ENCODE assay signal across 19 cellular contexts in genomic region chr10:29805134-29805691, GRCh38.
DNase-seq lines count a peak whose midpoint lies in the region; ATAC-seq, FAIRE-seq and TF ChIP-seq lines count a peak whose summit lies in the region.
"Had no signal": no experiment of that assay in that cellular context is flagged by ENCODE, and none has a peak within 500 bp of the region (broad histone marks: within the 10 kb centered on the region; RNA-seq: fewer than 3 reads in every experiment).

No MANE protein-coding gene starts in this region.

- H3K9ac ChIP-seq in adipocyte (ENCODE audit: low read length), result peak overlapping the region; percentile 6
- H3K9ac ChIP-seq in parathyroid adenoma, result no peak overlapping the region
- H3K9ac ChIP-seq: GM23248 had no signal

- H3K27ac ChIP-seq in ACC112 (ENCODE audit: low read depth, low read length) (peak overlapping the region; percentile 98), parathyroid adenoma (peak overlapping the region; percentile 79)
- H3K27ac ChIP-seq: colonic mucosa, ovary, upper lobe of right lung had no signal

- no peaks in the 10 kb centered on the region for H3K79me2 ChIP-seq in ACC112 (ENCODE audit: control insufficient read depth, insufficient read depth, low read length, unreplicated experiment)
- no peaks in the 10 kb centered on the region for H3K79me2 ChIP-seq in parathyroid adenoma

- no peaks in the 10 kb centered on the region for H3K27me3 ChIP-seq in ACC112 (ENCODE audit: insufficient read depth, low read length)
- no peaks in the 10 kb centered on the region for H3K27me3 ChIP-seq in adipocyte (replicated peaks; ENCODE audit: control insufficient read depth, insufficient read depth, low read length)
- no peaks in the 10 kb centered on the region for H3K27me3 ChIP-seq in parathyroid adenoma (ENCODE audit: control insufficient read depth, insufficient read depth, low read length)
- H3K27me3 ChIP-seq: colonic mucosa, ovary, upper lobe of right lung had no signal

- H3K4me3 ChIP-seq in ACC112 (ENCODE audit: low read depth, low read length) (no peak overlapping the region), adipocyte (ENCODE audit: low read length) (peak overlapping the region; percentile 2), parathyroid adenoma (ENCODE audit: low read depth, low read length) (no peak overlapping the region)
- H3K4me3 ChIP-seq: colonic mucosa, GM23248, ovary, upper lobe of right lung had no signal

- H2AFZ ChIP-seq in ACC112 (ENCODE audit: low read length, unreplicated experiment), result no peak overlapping the region
- H2AFZ ChIP-seq in parathyroid adenoma, result peak overlapping the region; percentile 17
- H2AFZ ChIP-seq: GM23248 had no signal

- no peak overlapping the region for H3K4me2 ChIP-seq in parathyroid adenoma (ENCODE audit: low read length)

- no peak for ATAC-seq in GM18861 (IDR thresholded peaks at IDR 0.05; ENCODE audit: unreplicated experiment)
- ATAC-seq: stimulated activated memory B cell treated with anti-CD40 and anti-IgM and Interleukin-4, amounts not matched to agents 10 μg/mL and 1 μg/mL and 100 μg/mL, for 72 hours had no signal

- no peaks in the 10 kb centered on the region for H3K9me3 ChIP-seq in adipocyte (ENCODE audit: control insufficient read depth, low read length)
- no peaks in the 10 kb centered on the region for H3K9me3 ChIP-seq in parathyroid adenoma (ENCODE audit: control insufficient read depth, low read length)
- H3K9me3 ChIP-seq: colonic mucosa, ovary, upper lobe of right lung had no signal

- no peaks in the 10 kb centered on the region for H3K36me3 ChIP-seq in ACC112 (ENCODE audit: insufficient read depth, low read length)
- H3K36me3 ChIP-seq in adipocyte (ENCODE audit: control insufficient read depth, insufficient read depth, low read length, severe bottlenecking), result no peaks in the 10 kb centered on the region
- no peaks in the 10 kb centered on the region for H3K36me3 ChIP-seq in parathyroid adenoma (ENCODE audit: control insufficient read depth, insufficient read depth, low read length)
- H3K36me3 ChIP-seq: colonic mucosa, ovary, upper lobe of right lung had no signal

- peaks cover 54% of the 10 kb centered on the region for H3K4me1 ChIP-seq in ACC112 (ENCODE audit: control insufficient read depth, insufficient read depth, low read length, unreplicated experiment)
- H3K4me1 ChIP-seq in adipocyte (ENCODE audit: control insufficient read depth, insufficient read depth, low read length), result peaks cover 46% of the 10 kb centered on the region
- peaks cover 52% of the 10 kb centered on the region for H3K4me1 ChIP-seq in parathyroid adenoma

- no peak for TF ChIP-seq CTCF in parathyroid adenoma (IDR thresholded peaks at IDR 0.05)

- FAIRE-seq in RCC 7860 (lab: Jason Lieb, UNC), result no peak
- FAIRE-seq: kidney had no signal

- peak; percentile 26 for DNase-seq in adipocyte (ENCODE audit: low read depth)
- DNase-seq in glomerular visceral epithelial cell (ENCODE audit: extremely low spot score), result peak; percentile 21
- DNase-seq in RCC 7860 (ENCODE audit: low spot score), result no peak
- no peak for DNase-seq in mesenteric fat pad (ENCODE audit: low spot score)
- DNase-seq in DMS79 treated with DMSO at 0.1 percent for 48 hours (lab: John Stamatoyannopoulos, UW), result no peak
- DNase-seq: activated CD4-positive, CD25-positive, alpha-beta regulatory T cell; activated effector memory CD4-positive, alpha-beta T cell treated with Interleukin-2 at 50 U/mL for 16 hours; CD4-positive, alpha-beta memory T cell; colonic mucosa; GM23248; kidney; NCI-H1092; ovary; SHP77 treated with DMSO at 0.1 percent for 48 hours; upper lobe of right lung had no signal

Comparison
In these comparisons a context has a peak if more than half of its experiments do, and no peak if none do; other contexts are left out.
1. DNase-seq: peak in adipocyte (single experiment) and glomerular visceral epithelial cell (single experiment); none in RCC 7860 (single experiment), mesenteric fat pad (single experiment) and DMS79 treated with DMSO at 0.1 percent for 48 hours (single experiment).